In the genomic region with DNA sequence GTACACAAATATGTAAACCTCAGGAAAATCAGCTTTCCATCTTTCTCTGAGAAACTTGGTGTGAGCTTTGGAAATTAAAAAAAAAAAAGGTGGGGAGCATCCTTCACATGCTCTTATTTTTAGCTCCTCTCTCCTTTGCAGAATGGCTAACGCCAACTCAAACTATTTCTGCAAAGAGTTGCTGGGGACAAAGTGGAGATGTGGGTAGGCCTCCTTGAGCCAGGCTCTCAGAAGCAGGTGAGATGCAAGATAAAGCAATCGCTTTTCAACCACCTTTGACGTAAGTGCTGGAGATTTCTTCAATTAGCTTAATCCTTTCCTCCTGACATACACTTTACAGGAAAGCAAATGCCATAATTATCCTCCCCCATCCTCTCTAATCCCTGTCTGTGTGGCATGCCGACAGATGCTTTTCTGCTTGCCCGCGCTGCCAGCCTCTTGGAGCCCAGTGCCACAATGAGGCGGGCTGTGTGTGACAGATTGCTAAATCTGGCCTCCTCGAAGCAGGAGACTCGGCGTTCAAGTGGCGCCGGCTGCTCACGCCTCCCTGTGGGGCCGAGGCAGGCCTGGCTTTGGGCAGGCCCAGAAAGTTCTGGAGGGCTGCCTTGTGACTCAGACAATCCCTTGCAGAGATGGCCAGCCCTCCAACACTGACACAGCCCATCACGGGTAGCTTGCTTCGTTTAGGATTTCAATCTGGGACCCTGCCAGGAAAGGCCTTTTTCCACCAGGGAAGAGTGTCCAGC, we compare ENCODE assay signal across 14 cellular contexts.
DNase-seq lines count a peak whose midpoint lies in the region; ATAC-seq and TF ChIP-seq lines count a peak whose summit lies in the region.
"Had no signal": no experiment of that assay in that cellular context is flagged by ENCODE, and none has a peak within 500 bp of the region (broad histone marks: within the 10 kb centered on the region; RNA-seq: fewer than 3 reads in every experiment).

No MANE protein-coding gene starts in this region.

- TF ChIP-seq CTCF in WTC11 (IDR thresholded peaks at IDR 0.05), result no peak

- peak; percentile 15 for DNase-seq in DMS79 treated with DMSO at 0.1 percent for 48 hours (lab: John Stamatoyannopoulos, UW)
- no peak for DNase-seq in WTC11 (ENCODE audit: low spot score)
- peak; percentile 84 for DNase-seq in Right ventricle myocardium superior
- DNase-seq in sciatic nerve (ENCODE audit: low spot score), result peak; percentile 66
- no peak for DNase-seq in germinal center (ENCODE audit: low spot score)
- DNase-seq in activated T-helper 2 cell treated with anti-CD3 and anti-CD28 coated beads, Interferon-gamma antibody, Interleukin-2, Interleukin-4, amounts not matched to agents 10 μg/mL and 5 μg/mL and 100 μg/mL, durations not matched to agents 14 hours and 24 hours and 36 hours (ENCODE audit: low spot score), result no peak
- DNase-seq in NCI-H2081 (lab: John Stamatoyannopoulos, UW), result no peak
- DNase-seq: activated CD4-positive, alpha-beta T cell treated with anti-CD3 and anti-CD28 coated beads for 48 hours; foreskin melanocyte; NCI-H1105 treated with DMSO at 0.1 percent for 48 hours; SHP77 had no signal

- intact Hi-C loops in Right ventricle myocardium superior (cut with DNase I) (no loop called here), sciatic nerve (cut with DNase I) (no loop called here)
- intact Hi-C loops in activated T-helper 2 cell treated with anti-CD3 and anti-CD28 coated beads, Interferon-gamma antibody, Interleukin-2, Interleukin-4, amounts not matched to agents 10 μg/mL and 5 μg/mL and 100 μg/mL, durations not matched to agents 14 hours and 24 hours and 36 hours (cut with micrococcal nuclease), result no loop called here

- ATAC-seq in WTC11 (no peak; the same call in 1 of the 2 replicates), Right ventricle myocardium superior (ENCODE audit: poor library complexity) (peak; percentile 90), sciatic nerve (peak; percentile 88), GM18868 (IDR thresholded peaks at IDR 0.05; ENCODE audit: unreplicated experiment) (no peak)

- no peaks in the 10 kb centered on the region; the same call in 1 of the 2 replicates for H3K27me3 Mint-ChIP-seq in WTC11 (ENCODE audit: low read depth)
- H3K27me3 Mint-ChIP-seq in activated T-helper 2 cell treated with anti-CD3 and anti-CD28 coated beads, Interferon-gamma antibody, Interleukin-2, Interleukin-4, amounts not matched to agents 10 μg/mL and 5 μg/mL and 100 μg/mL, durations not matched to agents 14 hours and 24 hours and 36 hours (ENCODE audit: low read depth), result no peaks in the 10 kb centered on the region

- H3K9me3 Mint-ChIP-seq in WTC11, result no peaks in the 10 kb centered on the region
- H3K9me3 Mint-ChIP-seq in activated T-helper 2 cell treated with anti-CD3 and anti-CD28 coated beads, Interferon-gamma antibody, Interleukin-2, Interleukin-4, amounts not matched to agents 10 μg/mL and 5 μg/mL and 100 μg/mL, durations not matched to agents 14 hours and 24 hours and 36 hours, result no peaks in the 10 kb centered on the region
- H3K9me3 Mint-ChIP-seq: mesothelial cell of epicardium; stimulated activated naive CD8-positive, alpha-beta T cell treated with anti-CD3 and anti-CD28 coated beads, Interleukin-15, Interleukin-2, amounts not matched to agents 100 ng/mL and 50 ng/mL, for 24 hours had no signal

- no peak overlapping the region for H3K4me3 Mint-ChIP-seq in WTC11
- H3K4me3 Mint-ChIP-seq in activated T-helper 2 cell treated with anti-CD3 and anti-CD28 coated beads, Interferon-gamma antibody, Interleukin-2, Interleukin-4, amounts not matched to agents 10 μg/mL and 5 μg/mL and 100 μg/mL, durations not matched to agents 14 hours and 24 hours and 36 hours (ENCODE audit: low read depth), result no peak overlapping the region
- H3K4me3 Mint-ChIP-seq: mesothelial cell of epicardium; stimulated activated naive CD8-positive, alpha-beta T cell treated with anti-CD3 and anti-CD28 coated beads, Interleukin-15, Interleukin-2, amounts not matched to agents 100 ng/mL and 50 ng/mL, for 24 hours had no signal

- POLR2A ChIA-PET in WTC11 (lab: Charles Lee), result no interaction called here

- H3K4me1 Mint-ChIP-seq in WTC11, result 0 out of 2 replicates have a peak, but pooled peaks cover 3% of the 10 kb centered on the region
- H3K4me1 Mint-ChIP-seq in activated T-helper 2 cell treated with anti-CD3 and anti-CD28 coated beads, Interferon-gamma antibody, Interleukin-2, Interleukin-4, amounts not matched to agents 10 μg/mL and 5 μg/mL and 100 μg/mL, durations not matched to agents 14 hours and 24 hours and 36 hours (ENCODE audit: low read depth), result no peaks in the 10 kb centered on the region
- H3K4me1 Mint-ChIP-seq: mesothelial cell of epicardium had no signal

- H3K36me3 Mint-ChIP-seq in WTC11, result no peaks in the 10 kb centered on the region
- no peaks in the 10 kb centered on the region for H3K36me3 Mint-ChIP-seq in activated T-helper 2 cell treated with anti-CD3 and anti-CD28 coated beads, Interferon-gamma antibody, Interleukin-2, Interleukin-4, amounts not matched to agents 10 μg/mL and 5 μg/mL and 100 μg/mL, durations not matched to agents 14 hours and 24 hours and 36 hours (ENCODE audit: low read depth)
- H3K36me3 Mint-ChIP-seq: mesothelial cell of epicardium had no signal

- CTCF ChIA-PET in WTC11 (lab: Charles Lee), result interaction anchor here (1.0 to 1.1 kb wide), 2 partner anchors 260 to 315 kb away, joined by 3 read pairs; no protein-coding TSS in a partner anchor

- H3K27ac Mint-ChIP-seq in WTC11, result no peak overlapping the region
- no peak overlapping the region for H3K27ac Mint-ChIP-seq in activated T-helper 2 cell treated with anti-CD3 and anti-CD28 coated beads, Interferon-gamma antibody, Interleukin-2, Interleukin-4, amounts not matched to agents 10 μg/mL and 5 μg/mL and 100 μg/mL, durations not matched to agents 14 hours and 24 hours and 36 hours
- H3K27ac Mint-ChIP-seq: mesothelial cell of epicardium; stimulated activated naive CD8-positive, alpha-beta T cell treated with anti-CD3 and anti-CD28 coated beads, Interleukin-15, Interleukin-2, amounts not matched to agents 100 ng/mL and 50 ng/mL, for 24 hours had no signal

TF ChIP-seq in WTC11, 78 proteins besides CTCF, POLR2A, EP300 and RAD21:
- peak; percentile 26; the same call in 1 of the 2 replicates for TF ChIP-seq ZNF263 (CRISPR knock-in tag; IDR thresholded peaks at IDR 0.05; ENCODE audit: low read depth)
- TF ChIP-seq, protein P1, sequence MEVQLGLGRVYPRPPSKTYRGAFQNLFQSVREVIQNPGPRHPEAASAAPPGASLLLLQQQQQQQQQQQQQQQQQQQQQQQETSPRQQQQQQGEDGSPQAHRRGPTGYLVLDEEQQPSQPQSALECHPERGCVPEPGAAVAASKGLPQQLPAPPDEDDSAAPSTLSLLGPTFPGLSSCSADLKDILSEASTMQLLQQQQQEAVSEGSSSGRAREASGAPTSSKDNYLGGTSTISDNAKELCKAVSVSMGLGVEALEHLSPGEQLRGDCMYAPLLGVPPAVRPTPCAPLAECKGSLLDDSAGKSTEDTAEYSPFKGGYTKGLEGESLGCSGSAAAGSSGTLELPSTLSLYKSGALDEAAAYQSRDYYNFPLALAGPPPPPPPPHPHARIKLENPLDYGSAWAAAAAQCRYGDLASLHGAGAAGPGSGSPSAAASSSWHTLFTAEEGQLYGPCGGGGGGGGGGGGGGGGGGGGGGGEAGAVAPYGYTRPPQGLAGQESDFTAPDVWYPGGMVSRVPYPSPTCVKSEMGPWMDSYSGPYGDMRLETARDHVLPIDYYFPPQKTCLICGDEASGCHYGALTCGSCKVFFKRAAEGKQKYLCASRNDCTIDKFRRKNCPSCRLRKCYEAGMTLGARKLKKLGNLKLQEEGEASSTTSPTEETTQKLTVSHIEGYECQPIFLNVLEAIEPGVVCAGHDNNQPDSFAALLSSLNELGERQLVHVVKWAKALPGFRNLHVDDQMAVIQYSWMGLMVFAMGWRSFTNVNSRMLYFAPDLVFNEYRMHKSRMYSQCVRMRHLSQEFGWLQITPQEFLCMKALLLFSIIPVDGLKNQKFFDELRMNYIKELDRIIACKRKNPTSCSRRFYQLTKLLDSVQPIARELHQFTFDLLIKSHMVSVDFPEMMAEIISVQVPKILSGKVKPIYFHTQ (CRISPR knock-in tag; IDR thresholded peaks at IDR 0.05), result no peak
- TF ChIP-seq, protein P2, sequence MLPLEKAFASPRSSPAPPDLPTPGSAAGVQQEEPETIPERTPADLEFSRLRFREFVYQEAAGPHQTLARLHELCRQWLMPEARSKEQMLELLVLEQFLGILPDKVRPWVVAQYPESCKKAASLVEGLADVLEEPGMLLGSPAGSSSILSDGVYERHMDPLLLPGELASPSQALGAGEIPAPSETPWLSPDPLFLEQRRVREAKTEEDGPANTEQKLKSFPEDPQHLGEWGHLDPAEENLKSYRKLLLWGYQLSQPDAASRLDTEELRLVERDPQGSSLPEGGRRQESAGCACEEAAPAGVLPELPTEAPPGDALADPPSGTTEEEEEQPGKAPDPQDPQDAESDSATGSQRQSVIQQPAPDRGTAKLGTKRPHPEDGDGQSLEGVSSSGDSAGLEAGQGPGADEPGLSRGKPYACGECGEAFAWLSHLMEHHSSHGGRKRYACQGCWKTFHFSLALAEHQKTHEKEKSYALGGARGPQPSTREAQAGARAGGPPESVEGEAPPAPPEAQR (CRISPR knock-in tag; IDR thresholded peaks at IDR 0.05), result no peak
- no peak for TF ChIP-seq OVOL2 (CRISPR knock-in tag; IDR thresholded peaks at IDR 0.05; ENCODE audit: borderline replicate concordance)
- no peak for TF ChIP-seq ZNF121 (CRISPR knock-in tag; IDR thresholded peaks at IDR 0.05)

Comparison
In these comparisons a context has a peak if more than half of its experiments do, and no peak if none do; other contexts are left out.
1. DNase-seq: peak in DMS79 treated with DMSO at 0.1 percent for 48 hours (single experiment), Right ventricle myocardium superior (single experiment) and sciatic nerve (single experiment); none in WTC11 (single experiment), germinal center (single experiment), activated T-helper 2 cell treated with anti-CD3 and anti-CD28 coated beads, Interferon-gamma antibody, Interleukin-2, Interleukin-4, amounts not matched to agents 10 μg/mL and 5 μg/mL and 100 μg/mL, durations not matched to agents 14 hours and 24 hours and 36 hours (single experiment) and NCI-H2081 (0 of 2).
2. ATAC-seq: peak in Right ventricle myocardium superior (single experiment) and sciatic nerve (single experiment); none in WTC11 (single experiment) and GM18868 (single experiment).